In the genomic region with DNA sequence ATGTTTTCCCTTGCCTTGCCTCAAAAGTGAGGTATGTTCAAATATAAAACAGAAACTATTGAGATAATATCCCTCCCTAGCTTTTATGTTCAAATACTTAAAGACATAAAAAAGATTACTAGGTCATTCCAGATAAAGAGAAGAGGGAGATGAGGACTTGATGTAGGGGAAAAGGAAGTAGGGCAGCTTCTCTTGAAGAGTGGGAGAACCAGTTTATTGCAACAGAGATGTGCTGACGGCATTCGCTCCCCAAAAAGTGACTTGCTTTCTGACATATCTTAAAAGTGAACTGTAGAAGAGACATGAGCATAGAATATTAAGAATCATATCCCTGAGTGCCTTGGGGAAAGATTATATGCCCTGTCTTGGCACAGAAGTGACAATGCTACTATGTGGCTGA, we compare ENCODE assay signal across 27 cellular contexts.
"Had no signal": no experiment of that assay in that cellular context is flagged by ENCODE, and none has a peak within 500 bp of the region (broad histone marks: within the 10 kb centered on the region; RNA-seq: fewer than 3 reads in every experiment).

No MANE protein-coding gene starts in this region.

- H3K4me3 Mint-ChIP-seq: activated B cell treated with CpG ODN at 0.5 μM for 24 hours; activated CD4-positive, alpha-beta memory T cell treated with anti-CD3 and anti-CD28 coated beads for 36 hours; activated CD8-positive, alpha-beta T cell treated with anti-CD3 and anti-CD28 coated beads, Interleukin-2, amount 10 ng/mL, durations not matched to agents 7 days and 5 days; activated naive CD4-positive, alpha-beta T cell treated with anti-CD3 and anti-CD28 coated beads, Interleukin-2, amount 10 ng/mL, durations not matched to agents 7 days and 5 days; activated naive CD8-positive, alpha-beta T cell treated with anti-CD3 and anti-CD28 coated beads, Interleukin-2, amount 10 ng/mL, durations not matched to agents 7 days and 5 days; activated T-cell treated with anti-CD3 and anti-CD28 coated beads, Interleukin-2, amount 50 U/mL, for 24 hours; activated T-cell treated with anti-CD3 and anti-CD28 coated beads, Interleukin-2, amount 50 U/mL, for 72 hours; brain; central memory CD8-positive, alpha-beta T cell; dendritic cell treated with granulocyte-macrophage colony-stimulating factor and Interleukin-4, amounts not matched to agents 40 ng/mL and 50 ng/mL, for 4 days; endodermal cell had no signal

- H3K27ac Mint-ChIP-seq: activated B cell treated with CpG ODN at 0.5 μM for 24 hours; activated CD4-positive, alpha-beta memory T cell treated with anti-CD3 and anti-CD28 coated beads for 36 hours; activated CD8-positive, alpha-beta T cell treated with anti-CD3 and anti-CD28 coated beads, Interleukin-2, amount 10 ng/mL, durations not matched to agents 7 days and 5 days; activated naive CD4-positive, alpha-beta T cell treated with anti-CD3 and anti-CD28 coated beads, Interleukin-2, amount 10 ng/mL, durations not matched to agents 7 days and 5 days; activated naive CD4-positive, alpha-beta T cell treated with anti-CD3 and anti-CD28 coated beads, Interleukin-2, amount 50 U/mL, for 72 hours; activated naive CD8-positive, alpha-beta T cell treated with anti-CD3 and anti-CD28 coated beads, Interleukin-2, amount 10 ng/mL, durations not matched to agents 7 days and 5 days; activated T-cell treated with anti-CD3 and anti-CD28 coated beads, Interleukin-2, amount 50 U/mL, for 24 hours; activated T-cell treated with anti-CD3 and anti-CD28 coated beads, Interleukin-2, amount 50 U/mL, for 72 hours; brain; dendritic cell treated with granulocyte-macrophage colony-stimulating factor and Interleukin-4, amounts not matched to agents 40 ng/mL and 50 ng/mL, for 4 days; endodermal cell had no signal

- H3K36me3 Mint-ChIP-seq: activated CD4-positive, alpha-beta memory T cell treated with anti-CD3 and anti-CD28 coated beads for 36 hours; activated naive CD4-positive, alpha-beta T cell treated with anti-CD3 and anti-CD28 coated beads, Interleukin-2, amount 10 ng/mL, durations not matched to agents 7 days and 5 days; activated naive CD4-positive, alpha-beta T cell treated with anti-CD3 and anti-CD28 coated beads, Interleukin-2, amount 50 U/mL, for 72 hours; activated naive CD8-positive, alpha-beta T cell treated with anti-CD3 and anti-CD28 coated beads, Interleukin-2, amount 10 ng/mL, durations not matched to agents 7 days and 5 days; brain had no signal

- H3K27me3 Mint-ChIP-seq: activated B cell treated with CpG ODN at 0.5 μM for 24 hours; activated naive CD4-positive, alpha-beta T cell treated with anti-CD3 and anti-CD28 coated beads, Interleukin-2, amount 10 ng/mL, durations not matched to agents 7 days and 5 days; activated T-cell treated with anti-CD3 and anti-CD28 coated beads, Interleukin-2, amount 50 U/mL, for 24 hours; central memory CD8-positive, alpha-beta T cell; dendritic cell treated with granulocyte-macrophage colony-stimulating factor and Interleukin-4, amounts not matched to agents 40 ng/mL and 50 ng/mL, for 4 days had no signal

- H3K4me1 Mint-ChIP-seq: activated B cell treated with CpG ODN at 0.5 μM for 24 hours; activated naive CD4-positive, alpha-beta T cell treated with anti-CD3 and anti-CD28 coated beads, Interleukin-2, amount 10 ng/mL, durations not matched to agents 7 days and 5 days; activated naive CD8-positive, alpha-beta T cell treated with anti-CD3 and anti-CD28 coated beads, Interleukin-2, amount 10 ng/mL, durations not matched to agents 7 days and 5 days; brain; central memory CD8-positive, alpha-beta T cell; endodermal cell had no signal

- H3K9me3 Mint-ChIP-seq: activated B cell treated with CpG ODN at 0.5 μM for 24 hours; activated CD4-positive, alpha-beta memory T cell treated with anti-CD3 and anti-CD28 coated beads for 36 hours; activated naive CD4-positive, alpha-beta T cell treated with anti-CD3 and anti-CD28 coated beads, Interleukin-2, amount 10 ng/mL, durations not matched to agents 7 days and 5 days; activated naive CD4-positive, alpha-beta T cell treated with anti-CD3 and anti-CD28 coated beads, Interleukin-2, amount 50 U/mL, for 72 hours; activated naive CD8-positive, alpha-beta T cell treated with anti-CD3 and anti-CD28 coated beads, Interleukin-2, amount 10 ng/mL, durations not matched to agents 7 days and 5 days; activated T-cell treated with anti-CD3 and anti-CD28 coated beads, Interleukin-2, amount 50 U/mL, for 24 hours; central memory CD8-positive, alpha-beta T cell; dendritic cell treated with granulocyte-macrophage colony-stimulating factor and Interleukin-4, amounts not matched to agents 40 ng/mL and 50 ng/mL, for 4 days; endodermal cell had no signal

- ATAC-seq: activated CD4-positive, CD25-positive, alpha-beta regulatory T cell treated with anti-CD3 and anti-CD28 coated beads, Interleukin-2, amount 50 U/mL, for 24 hours; activated CD8-positive, alpha-beta T cell treated with anti-CD3 and anti-CD28 coated beads, Interleukin-2, amount 10 ng/mL, durations not matched to agents 7 days and 5 days; activated naive CD4-positive, alpha-beta T cell treated with anti-CD3 and anti-CD28 coated beads, Interleukin-2, amount 50 U/mL, for 72 hours; activated T-cell treated with anti-CD3 and anti-CD28 coated beads, Interleukin-2, amount 50 U/mL, for 72 hours; gastroesophageal sphincter; heart right ventricle had no signal

- DNase-seq: activated B cell treated with CpG ODN at 0.5 μM for 24 hours; activated CD4-positive, alpha-beta memory T cell treated with anti-CD3 and anti-CD28 coated beads for 36 hours; activated CD4-positive, alpha-beta T cell treated with anti-CD3 and anti-CD28 coated beads for 48 hours; activated CD8-positive, alpha-beta memory T cell treated with anti-CD3 and anti-CD28 coated beads, Interleukin-2, amount 50 U/mL, for 48 hours; activated CD8-positive, alpha-beta T cell treated with anti-CD3 and anti-CD28 coated beads, Interleukin-2, amount 10 ng/mL, durations not matched to agents 7 days and 5 days; activated gamma-delta T cell; activated naive CD4-positive, alpha-beta T cell; activated naive CD4-positive, alpha-beta T cell treated with anti-CD3 and anti-CD28 coated beads, Interleukin-2, amount 10 ng/mL, durations not matched to agents 7 days and 5 days; activated naive CD8-positive, alpha-beta T cell treated with anti-CD3 and anti-CD28 coated beads, Interleukin-2, amount 10 ng/mL, durations not matched to agents 7 days and 5 days; activated T-cell treated with anti-CD3 and anti-CD28 coated beads for 4 hours; activated T-cell treated with anti-CD3 and anti-CD28 coated beads, Interleukin-2, amount 50 U/mL, for 24 hours; activated T-cell treated with anti-CD3 and anti-CD28 coated beads, Interleukin-2, amount 50 U/mL, for 72 hours; dorsolateral prefrontal cortex; effector memory CD4-positive, alpha-beta T cell; endodermal cell; erythroblast; esophagus squamous epithelium; foreskin melanocyte; heart right ventricle; T-helper 2 cell; WERI-Rb-1 had no signal
